2 cellular contexts compared by ENCODE assay signal in the genomic region with DNA sequence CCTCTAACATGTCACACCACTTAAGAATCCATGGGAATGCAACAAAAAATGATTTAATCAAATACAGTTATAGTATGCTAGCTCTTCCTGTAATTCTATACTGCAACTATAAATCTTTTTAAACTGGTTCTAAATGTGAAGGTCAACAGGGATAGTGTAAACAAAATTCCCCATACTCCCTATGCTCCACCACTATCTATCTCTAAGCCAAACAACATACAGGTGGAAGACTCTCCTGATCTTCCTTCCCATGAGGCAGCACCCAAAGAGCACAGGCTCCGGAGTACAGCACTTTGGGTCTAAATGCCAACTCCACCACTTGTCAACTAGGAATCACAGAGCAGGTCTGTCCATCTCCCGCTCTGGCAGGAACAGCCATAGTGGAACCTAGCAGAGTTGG.
TF ChIP-seq lines count a peak whose summit lies in the region.

No MANE protein-coding gene starts in this region.

TF ChIP-seq in HEK293, 187 proteins besides CTCF, POLR2A, EP300 and RAD21 (continued from another document):
- peak; percentile 57 for TF ChIP-seq WT1 (tag by site-specific recombination; IDR thresholded peaks at IDR 0.05)
- no peak for TF ChIP-seq ZNF768 (tag by site-specific recombination; IDR thresholded peaks at IDR 0.05)

TF ChIP-seq in neural cell, 6 proteins besides CTCF, POLR2A, EP300 and RAD21 (continued from another document):
- TF ChIP-seq, protein P1, sequence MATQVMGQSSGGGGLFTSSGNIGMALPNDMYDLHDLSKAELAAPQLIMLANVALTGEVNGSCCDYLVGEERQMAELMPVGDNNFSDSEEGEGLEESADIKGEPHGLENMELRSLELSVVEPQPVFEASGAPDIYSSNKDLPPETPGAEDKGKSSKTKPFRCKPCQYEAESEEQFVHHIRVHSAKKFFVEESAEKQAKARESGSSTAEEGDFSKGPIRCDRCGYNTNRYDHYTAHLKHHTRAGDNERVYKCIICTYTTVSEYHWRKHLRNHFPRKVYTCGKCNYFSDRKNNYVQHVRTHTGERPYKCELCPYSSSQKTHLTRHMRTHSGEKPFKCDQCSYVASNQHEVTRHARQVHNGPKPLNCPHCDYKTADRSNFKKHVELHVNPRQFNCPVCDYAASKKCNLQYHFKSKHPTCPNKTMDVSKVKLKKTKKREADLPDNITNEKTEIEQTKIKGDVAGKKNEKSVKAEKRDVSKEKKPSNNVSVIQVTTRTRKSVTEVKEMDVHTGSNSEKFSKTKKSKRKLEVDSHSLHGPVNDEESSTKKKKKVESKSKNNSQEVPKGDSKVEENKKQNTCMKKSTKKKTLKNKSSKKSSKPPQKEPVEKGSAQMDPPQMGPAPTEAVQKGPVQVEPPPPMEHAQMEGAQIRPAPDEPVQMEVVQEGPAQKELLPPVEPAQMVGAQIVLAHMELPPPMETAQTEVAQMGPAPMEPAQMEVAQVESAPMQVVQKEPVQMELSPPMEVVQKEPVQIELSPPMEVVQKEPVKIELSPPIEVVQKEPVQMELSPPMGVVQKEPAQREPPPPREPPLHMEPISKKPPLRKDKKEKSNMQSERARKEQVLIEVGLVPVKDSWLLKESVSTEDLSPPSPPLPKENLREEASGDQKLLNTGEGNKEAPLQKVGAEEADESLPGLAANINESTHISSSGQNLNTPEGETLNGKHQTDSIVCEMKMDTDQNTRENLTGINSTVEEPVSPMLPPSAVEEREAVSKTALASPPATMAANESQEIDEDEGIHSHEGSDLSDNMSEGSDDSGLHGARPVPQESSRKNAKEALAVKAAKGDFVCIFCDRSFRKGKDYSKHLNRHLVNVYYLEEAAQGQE (IDR thresholded peaks at IDR 0.05; ENCODE audit: borderline replicate concordance) = no peak
- TF ChIP-seq TAF1 (IDR thresholded peaks at IDR 0.05; ENCODE audit: low read depth) (no peak), POLR2AphosphoS5 (IDR thresholded peaks at IDR 0.05) (no peak), MXI1 (conservative IDR thresholded peaks at IDR 0.05; ENCODE audit: poor library complexity, severe bottlenecking) (no peak), SMC3 (conservative IDR thresholded peaks at IDR 0.05; ENCODE audit: poor library complexity) (no peak)
